Comparison of ENCODE assay signal across 8 cellular contexts in genomic region chr7:126803060-126803665, GRCh38.
A peak's percentile ranks its signal among the peaks of the same experiment; 100 is the strongest.
DNase-seq lines count a peak whose midpoint lies in the region; ATAC-seq, FAIRE-seq and TF ChIP-seq lines count a peak whose summit lies in the region.

No MANE protein-coding gene starts in this region.

- TF ChIP-seq EP300 in suprapubic skin (IDR thresholded peaks at IDR 0.05): no peak

- H3K27me3 ChIP-seq in suprapubic skin: no peaks in the 10 kb centered on the region

- H3K9ac ChIP-seq in SK-N-MC (ENCODE audit: insufficient read length): no peak overlapping the region

- no peak for TF ChIP-seq POLR2A in NB4 (IDR thresholded peaks at IDR 0.05; ENCODE audit: extremely low read depth, insufficient read length)
- no peak for TF ChIP-seq POLR2A in suprapubic skin (IDR thresholded peaks at IDR 0.05)

- no peak overlapping the region for H3K4me3 ChIP-seq in NB4 (ENCODE audit: low read depth, low read length)
- H3K4me3 ChIP-seq in SK-N-MC: no peak overlapping the region
- no peak overlapping the region for H3K4me3 ChIP-seq in suprapubic skin

- 14% methylated on average over 3 of the region's 3 CpGs for WGBS in suprapubic skin

- H3K9me3 Mint-ChIP-seq in CD14-positive monocyte: no peaks in the 10 kb centered on the region
- H3K9me3 Mint-ChIP-seq in effector memory CD8-positive, alpha-beta T cell: peaks cover 0 to 2% of the 10 kb centered on the region in 2 donors

- H3K27ac Mint-ChIP-seq in CD14-positive monocyte: no peak overlapping the region
- H3K27ac Mint-ChIP-seq in effector memory CD8-positive, alpha-beta T cell: no peak overlapping the region

- H3K27ac ChIP-seq in SK-N-MC (no peak overlapping the region), suprapubic skin (no peak overlapping the region)

- H3K4me3 Mint-ChIP-seq in CD14-positive monocyte: no peak overlapping the region
- H3K4me3 Mint-ChIP-seq in effector memory CD8-positive, alpha-beta T cell: no peak overlapping the region

- no peaks in the 10 kb centered on the region for H3K9me3 ChIP-seq in SK-N-MC (ENCODE audit: low read depth, low read length)
- H3K9me3 ChIP-seq in suprapubic skin: no peaks in the 10 kb centered on the region

- peak; percentile 86 for FAIRE-seq in GM18507 (lab: Jason Lieb, UNC)

- TF ChIP-seq CTCF in CD14-positive monocyte (IDR thresholded peaks at IDR 0.05): peak; percentile 53
- TF ChIP-seq CTCF in NB4 (IDR thresholded peaks at IDR 0.05; ENCODE audit: low read depth, low read length): peak; percentile 72
- TF ChIP-seq CTCF in suprapubic skin (IDR thresholded peaks at IDR 0.05): no peak

- no peaks in the 10 kb centered on the region for H3K36me3 Mint-ChIP-seq in CD14-positive monocyte
- no peaks in the 10 kb centered on the region for H3K36me3 Mint-ChIP-seq in effector memory CD8-positive, alpha-beta T cell (ENCODE audit: insufficient read depth)

- peak; percentile 94 for ATAC-seq in HG02798 (IDR thresholded peaks at IDR 0.05; ENCODE audit: poor library complexity, unreplicated experiment)
- no peak for ATAC-seq in effector memory CD8-positive, alpha-beta T cell (replicated peaks)

- H3K4me1 ChIP-seq in suprapubic skin: no peaks in the 10 kb centered on the region

- intact Hi-C loops in CD14-positive monocyte (cut with micrococcal nuclease): no loop called here

- DNase-seq in CD14-positive monocyte (ENCODE audit: low spot score): no peak
- DNase-seq in GM18507 (ENCODE audit: extremely low spot score, insufficient read length, low read depth): peak; percentile 17
- DNase-seq in NB4 (ENCODE audit: low read depth): peak; percentile 75
- peak; percentile 50 for DNase-seq in SK-N-MC (ENCODE audit: low read depth, low spot score)
- DNase-seq in effector memory CD8-positive, alpha-beta T cell: peak in 2 of 3 experiments; percentile 5 to 8
- peak; percentile 19 for DNase-seq in midbrain (lab: John Stamatoyannopoulos, UW)
- no peak for DNase-seq in suprapubic skin (ENCODE audit: low spot score in 2 of 2)

- no peaks in the 10 kb centered on the region for H3K4me1 Mint-ChIP-seq in CD14-positive monocyte
- no peaks in the 10 kb centered on the region for H3K4me1 Mint-ChIP-seq in effector memory CD8-positive, alpha-beta T cell (ENCODE audit: low read depth in 2 of 2)

- H3K36me3 ChIP-seq in SK-N-MC (ENCODE audit: insufficient read depth, low read length): no peaks in the 10 kb centered on the region
- H3K36me3 ChIP-seq in suprapubic skin: no peaks in the 10 kb centered on the region

- H3K27me3 Mint-ChIP-seq in CD14-positive monocyte (ENCODE audit: low read depth in 3 of 3): peaks cover 0 to 3% (median 3%) of the 10 kb centered on the region in 3 donors
- H3K27me3 Mint-ChIP-seq in effector memory CD8-positive, alpha-beta T cell: peaks cover 0 to 13% of the 10 kb centered on the region in 2 donors

Comparison
In these comparisons a context has a peak if more than half of its experiments do, and no peak if none do; other contexts are left out.
1. DNase-seq: peak in GM18507 (single experiment), NB4 (single experiment), SK-N-MC (single experiment), effector memory CD8-positive, alpha-beta T cell (2 of 3) and midbrain (single experiment); none in CD14-positive monocyte (single experiment) and suprapubic skin (0 of 2).
2. CTCF ChIP-seq: peak in CD14-positive monocyte (single experiment) and NB4 (single experiment); none in suprapubic skin (0 of 2).